Comparison of ENCODE assay signal across 1 cellular context in genomic region chr22:38221407-38221806, GRCh38.
TF ChIP-seq lines count a peak whose summit lies in the region.

No MANE protein-coding gene starts in this region.

TF ChIP-seq in HCT116, 20 proteins besides CTCF, POLR2A, EP300 and RAD21:
- TF ChIP-seq YY1 (IDR thresholded peaks at IDR 0.05; ENCODE audit: extremely low read depth, insufficient replicate concordance, low read depth, low read length) (no peak), ZBTB33 (IDR thresholded peaks at IDR 0.05; ENCODE audit: extremely low read depth, insufficient replicate concordance, low read length) (no peak), CEBPB (IDR thresholded peaks at IDR 0.05; ENCODE audit: low read depth) (no peak), FOSL1 (IDR thresholded peaks at IDR 0.05; ENCODE audit: low read depth) (no peak)
